ENCODE assay signal across 31 cellular contexts in genomic region chr1:52266507-52266906, GRCh38.
"Had no signal": no experiment of that assay in that cellular context is flagged by ENCODE, and none has a peak within 500 bp of the region (broad histone marks: within the 10 kb centered on the region; RNA-seq: fewer than 3 reads in every experiment).

No MANE protein-coding gene starts in this region.

- H3K9me3 ChIP-seq: left lung, neutrophil, psoas muscle, right atrium auricular region, stomach, testis, thyroid gland, transverse colon, upper lobe of left lung, vagina had no signal

- ATAC-seq: left cardiac atrium; left lung; natural killer cell; psoas muscle; sciatic nerve; stimulated activated naive B cell treated with anti-CD40 and anti-IgM and Interleukin-4, amounts not matched to agents 10 μg/mL and 1 μg/mL and 100 μg/mL, for 72 hours; stimulated activated naive CD8-positive, alpha-beta T cell treated with anti-CD3 and anti-CD28 coated beads, Interleukin-15, Interleukin-2, amounts not matched to agents 100 U/mL and 50 U/mL, for 24 hours had no signal

- DNase-seq: hypothalamus; kidney glomerular epithelial cell; left cardiac atrium; left lung; mesendoderm; naive B cell; natural killer cell; nephron progenitor cell; occipital lobe; psoas muscle; stimulated activated CD4-positive, alpha-beta T cell treated with anti-CD3 and anti-CD28 coated beads, Interleukin-12 subunit alpha, Interleukin-12 subunit beta, amount 100 ng/mL, for 4 hours; stimulated activated CD4-positive, alpha-beta T cell treated with anti-CD3 and anti-CD28 coated beads, Interleukin-15, amount 100 ng/mL, for 24 hours; stimulated activated CD4-positive, alpha-beta T cell treated with anti-CD3 and anti-CD28 coated beads, Interleukin-2, amount 100 ng/mL, for 24 hours; stimulated activated CD4-positive, alpha-beta T cell treated with anti-CD3 and anti-CD28 coated beads, Interleukin-4, amount 100 ng/mL, for 1 hour; stimulated activated naive B cell treated with anti-CD40 and anti-IgM and Interleukin-4, amounts not matched to agents 10 μg/mL and 1 μg/mL and 100 μg/mL, for 72 hours; stimulated activated naive CD8-positive, alpha-beta T cell treated with anti-CD3 and anti-CD28 coated beads, Interleukin-15, Interleukin-2, amounts not matched to agents 100 U/mL and 50 U/mL, for 24 hours; stomach; testis; thyroid gland; transverse colon; upper lobe of left lung had no signal

- H3K36me3 Mint-ChIP-seq: natural killer cell had no signal

- H3K4me2 ChIP-seq: neural progenitor cell had no signal

- H3K9ac ChIP-seq: neural progenitor cell, parathyroid adenoma had no signal

- H3K4me1 ChIP-seq: parathyroid adenoma, psoas muscle, right atrium auricular region, testis, vagina had no signal

- H3K4me3 ChIP-seq: left lung, lung, neural progenitor cell, psoas muscle, right atrium auricular region, skin epidermis, stomach, testis, thyroid gland, transverse colon, upper lobe of left lung, vagina had no signal

- H3K4me1 Mint-ChIP-seq: mesothelial cell of epicardium; naive B cell; natural killer cell; nephron progenitor cell; stimulated activated naive B cell treated with anti-CD40 and anti-IgM and Interleukin-4, amounts not matched to agents 10 μg/mL and 1 μg/mL and 100 μg/mL, for 72 hours had no signal

- H3K27ac ChIP-seq: left lung, neural progenitor cell, neutrophil, parathyroid adenoma, psoas muscle, right atrium auricular region, skin epidermis, stomach, testis, thyroid gland, transverse colon, upper lobe of left lung, vagina had no signal

- FAIRE-seq: keratinocyte had no signal

- H2AFZ ChIP-seq: neural progenitor cell, parathyroid adenoma had no signal

- H3K4me3 Mint-ChIP-seq: mesothelial cell of epicardium; naive B cell; natural killer cell; nephron progenitor cell; neural progenitor cell; stimulated activated naive B cell treated with anti-CD40 and anti-IgM and Interleukin-4, amounts not matched to agents 10 μg/mL and 1 μg/mL and 100 μg/mL, for 72 hours had no signal

- H3K79me2 ChIP-seq: parathyroid adenoma had no signal

- H3K27ac Mint-ChIP-seq: mesothelial cell of epicardium; naive B cell; natural killer cell; nephron progenitor cell; neural progenitor cell; stimulated activated naive B cell treated with anti-CD40 and anti-IgM and Interleukin-4, amounts not matched to agents 10 μg/mL and 1 μg/mL and 100 μg/mL, for 72 hours had no signal

- H3K9me3 Mint-ChIP-seq: mesothelial cell of epicardium, natural killer cell, nephron progenitor cell, neural progenitor cell had no signal

- H3K27me3 ChIP-seq: neural progenitor cell, neutrophil, right atrium auricular region, stomach, testis, thyroid gland, transverse colon, upper lobe of left lung, vagina had no signal

- H3K36me3 ChIP-seq: left lung, neural progenitor cell, neutrophil, thyroid gland had no signal
